ENCODE assay signal across 28 cellular contexts in genomic region chr19:3313199-3313575, GRCh38.
"Had no signal": no experiment of that assay in that cellular context is flagged by ENCODE, and none has a peak within 500 bp of the region (broad histone marks: within the 10 kb centered on the region; RNA-seq: fewer than 3 reads in every experiment).

No MANE protein-coding gene starts in this region.

- ATAC-seq: left cardiac atrium; left lobe of liver; lower lobe of right lung; natural killer cell; sciatic nerve; stimulated activated naive B cell treated with anti-CD40 and anti-IgM and Interleukin-4, amounts not matched to agents 10 μg/mL and 1 μg/mL and 100 μg/mL, for 72 hours; stimulated activated naive CD8-positive, alpha-beta T cell treated with anti-CD3 and anti-CD28 coated beads, Interleukin-15, Interleukin-2, amounts not matched to agents 100 U/mL and 50 U/mL, for 24 hours had no signal

- H3K27me3 ChIP-seq: ovary, testis, thyroid gland, vagina had no signal

- H3K36me3 ChIP-seq: lower lobe of right lung, neural progenitor cell, ovary, right atrium auricular region, stomach, thyroid gland, transverse colon, upper lobe of left lung, vagina had no signal

- H3K4me1 ChIP-seq: lower lobe of right lung, neural progenitor cell, right atrium auricular region, stomach, testis, thyroid gland, transverse colon, upper lobe of left lung, vagina had no signal

- H3K27ac ChIP-seq: lower lobe of right lung, neural progenitor cell, ovary, right atrium auricular region, skin epidermis, stomach, testis, thyroid gland, transverse colon, upper lobe of left lung, vagina had no signal

- H2AFZ ChIP-seq: neural progenitor cell had no signal

- H3K9me3 ChIP-seq: lower lobe of right lung, ovary, right atrium auricular region, stomach, testis, thyroid gland, transverse colon, upper lobe of left lung, vagina had no signal

- H3K4me3 ChIP-seq: lower lobe of right lung, neural progenitor cell, ovary, right atrium auricular region, skin epidermis, stomach, testis, thyroid gland, transverse colon, upper lobe of left lung, vagina had no signal

- H3K4me2 ChIP-seq: neural progenitor cell had no signal

- DNase-seq: hypothalamus; islet precursor cell; kidney glomerular epithelial cell; left cardiac atrium; mammary epithelial cell; mesendoderm; naive B cell; natural killer cell; nephron progenitor cell; ovary; stimulated activated CD4-positive, alpha-beta T cell treated with anti-CD3 and anti-CD28 coated beads, Interleukin-12 subunit alpha, Interleukin-12 subunit beta, amount 100 ng/mL, for 4 hours; stimulated activated CD4-positive, alpha-beta T cell treated with anti-CD3 and anti-CD28 coated beads, Interleukin-15, amount 100 ng/mL, for 24 hours; stimulated activated CD4-positive, alpha-beta T cell treated with anti-CD3 and anti-CD28 coated beads, Interleukin-2, amount 100 ng/mL, for 24 hours; stimulated activated CD4-positive, alpha-beta T cell treated with anti-CD3 and anti-CD28 coated beads, Interleukin-4, amount 100 ng/mL, for 1 hour; stimulated activated naive B cell treated with anti-CD40 and anti-IgM and Interleukin-4, amounts not matched to agents 10 μg/mL and 1 μg/mL and 100 μg/mL, for 72 hours; stimulated activated naive CD8-positive, alpha-beta T cell treated with anti-CD3 and anti-CD28 coated beads, Interleukin-15, Interleukin-2, amounts not matched to agents 100 U/mL and 50 U/mL, for 24 hours; stomach; testis; thyroid gland; transverse colon; upper lobe of left lung had no signal

- H3K9ac ChIP-seq: neural progenitor cell had no signal
